Comparison of ENCODE assay signal across 27 cellular contexts in the genomic region with DNA sequence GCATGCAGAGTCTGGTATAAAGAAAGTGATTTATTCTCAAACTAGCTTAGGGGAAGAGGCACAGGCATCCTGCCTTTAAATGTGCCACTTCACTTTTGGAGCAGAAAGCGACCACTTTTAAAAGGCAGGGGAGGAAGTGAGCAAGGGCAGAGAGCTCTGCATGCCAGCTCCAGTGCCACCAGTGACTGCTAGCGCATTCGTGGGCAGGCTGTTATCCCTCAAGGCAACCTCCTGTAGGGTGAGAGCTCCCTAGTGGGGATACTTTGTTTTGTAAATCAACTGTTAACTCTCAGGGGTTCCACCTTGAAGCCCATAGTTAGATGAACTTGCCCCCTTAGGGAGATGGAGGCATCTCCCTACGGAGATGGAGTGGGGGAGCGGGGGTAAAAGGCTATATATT.
"Had no signal": no experiment of that assay in that cellular context is flagged by ENCODE, and none has a peak within 500 bp of the region (broad histone marks: within the 10 kb centered on the region; RNA-seq: fewer than 3 reads in every experiment).

No MANE protein-coding gene starts in this region.

- H3K36me3 Mint-ChIP-seq: activated naive CD4-positive, alpha-beta T cell treated with anti-CD3 and anti-CD28 coated beads, Interleukin-2, amount 10 ng/mL, durations not matched to agents 7 days and 5 days; activated naive CD8-positive, alpha-beta T cell treated with anti-CD3 and anti-CD28 coated beads, Interleukin-2, amount 10 ng/mL, durations not matched to agents 7 days and 5 days; brain; naive B cell; stimulated activated naive B cell treated with anti-CD40 and anti-IgM and Interleukin-4, amounts not matched to agents 10 μg/mL and 1 μg/mL and 100 μg/mL, for 72 hours had no signal

- ATAC-seq: stimulated activated naive B cell treated with anti-CD40 and anti-IgM and Interleukin-4, amounts not matched to agents 10 μg/mL and 1 μg/mL and 100 μg/mL, for 72 hours had no signal

- H3K27me3 ChIP-seq: ascending aorta, colonic mucosa, left lung, ovary, stomach, thyroid gland, upper lobe of left lung, vagina had no signal

- DNase-seq: activated CD4-positive, alpha-beta memory T cell treated with anti-CD3 and anti-CD28 coated beads, Interleukin-2, amount 10 ng/mL, durations not matched to agents 7 days and 5 days; activated CD4-positive, alpha-beta T cell treated with anti-CD3 and anti-CD28 coated beads for 1 hour; activated CD4-positive, alpha-beta T cell treated with anti-CD3 and anti-CD28 coated beads, Interleukin-2, amount 10 ng/mL, durations not matched to agents 7 days and 5 days; activated CD8-positive, alpha-beta memory T cell treated with anti-CD3 and anti-CD28 coated beads, Interleukin-2, amount 50 U/mL, for 48 hours; activated gamma-delta T cell; activated naive CD4-positive, alpha-beta T cell treated with anti-CD3 and anti-CD28 coated beads, Interleukin-2, amount 10 ng/mL, durations not matched to agents 7 days and 5 days; activated naive CD8-positive, alpha-beta T cell treated with anti-CD3 and anti-CD28 coated beads, Interleukin-2, amount 10 ng/mL, durations not matched to agents 7 days and 5 days; activated T-cell treated with anti-CD3 and anti-CD28 coated beads, Interleukin-2, amount 50 U/mL, for 24 hours; cerebellar nuclear complex; effector CD8-positive, alpha-beta T cell; naive B cell; stimulated activated CD4-positive, alpha-beta T cell treated with anti-CD3 and anti-CD28 coated beads, Interleukin-1b, Interleukin-23, amount 100 ng/mL, for 48 hours; stimulated activated naive B cell treated with anti-CD40 and anti-IgM and Interleukin-4, amounts not matched to agents 10 μg/mL and 1 μg/mL and 100 μg/mL, for 72 hours; T-helper 2 cell had no signal

- H3K27ac Mint-ChIP-seq: activated CD4-positive, alpha-beta memory T cell treated with anti-CD3 and anti-CD28 coated beads, Interleukin-2, amount 10 ng/mL, durations not matched to agents 7 days and 5 days; activated CD4-positive, alpha-beta T cell treated with anti-CD3 and anti-CD28 coated beads, Interleukin-2, amount 10 ng/mL, durations not matched to agents 7 days and 5 days; activated naive CD4-positive, alpha-beta T cell treated with anti-CD3 and anti-CD28 coated beads, Interleukin-2, amount 10 ng/mL, durations not matched to agents 7 days and 5 days; activated naive CD8-positive, alpha-beta T cell treated with anti-CD3 and anti-CD28 coated beads, Interleukin-2, amount 10 ng/mL, durations not matched to agents 7 days and 5 days; activated T-cell treated with anti-CD3 and anti-CD28 coated beads, Interleukin-2, amount 50 U/mL, for 24 hours; brain; progenitor cell of endocrine pancreas; stimulated activated naive B cell treated with anti-CD40 and anti-IgM and Interleukin-4, amounts not matched to agents 10 μg/mL and 1 μg/mL and 100 μg/mL, for 72 hours had no signal

- H3K4me1 ChIP-seq: ascending aorta, colonic mucosa, left lung, stomach, vagina had no signal

- H3K36me3 ChIP-seq: ascending aorta, cardiac muscle cell, colonic mucosa, gastroesophageal sphincter, left lung, ovary, stomach, thyroid gland, upper lobe of left lung, vagina had no signal

- H3K27ac ChIP-seq: ascending aorta, cardiac muscle cell, colonic mucosa, gastroesophageal sphincter, left lung, ovary, skin epidermis, stomach, thyroid gland, upper lobe of left lung, vagina had no signal

- H3K9me3 Mint-ChIP-seq: activated CD4-positive, alpha-beta memory T cell treated with anti-CD3 and anti-CD28 coated beads, Interleukin-2, amount 10 ng/mL, durations not matched to agents 7 days and 5 days; activated CD4-positive, alpha-beta T cell treated with anti-CD3 and anti-CD28 coated beads, Interleukin-2, amount 10 ng/mL, durations not matched to agents 7 days and 5 days; activated naive CD4-positive, alpha-beta T cell treated with anti-CD3 and anti-CD28 coated beads, Interleukin-2, amount 10 ng/mL, durations not matched to agents 7 days and 5 days; activated naive CD8-positive, alpha-beta T cell treated with anti-CD3 and anti-CD28 coated beads, Interleukin-2, amount 10 ng/mL, durations not matched to agents 7 days and 5 days; activated T-cell treated with anti-CD3 and anti-CD28 coated beads, Interleukin-2, amount 50 U/mL, for 24 hours had no signal

- H3K4me3 Mint-ChIP-seq: activated CD4-positive, alpha-beta memory T cell treated with anti-CD3 and anti-CD28 coated beads, Interleukin-2, amount 10 ng/mL, durations not matched to agents 7 days and 5 days; activated CD4-positive, alpha-beta T cell treated with anti-CD3 and anti-CD28 coated beads, Interleukin-2, amount 10 ng/mL, durations not matched to agents 7 days and 5 days; activated naive CD4-positive, alpha-beta T cell treated with anti-CD3 and anti-CD28 coated beads, Interleukin-2, amount 10 ng/mL, durations not matched to agents 7 days and 5 days; activated naive CD8-positive, alpha-beta T cell treated with anti-CD3 and anti-CD28 coated beads, Interleukin-2, amount 10 ng/mL, durations not matched to agents 7 days and 5 days; activated T-cell treated with anti-CD3 and anti-CD28 coated beads, Interleukin-2, amount 50 U/mL, for 24 hours; brain; naive B cell; stimulated activated naive B cell treated with anti-CD40 and anti-IgM and Interleukin-4, amounts not matched to agents 10 μg/mL and 1 μg/mL and 100 μg/mL, for 72 hours had no signal

- H3K9me3 ChIP-seq: ascending aorta, colonic mucosa, gastroesophageal sphincter, left lung, ovary, stomach, thyroid gland, upper lobe of left lung, vagina had no signal

- H3K4me3 ChIP-seq: ascending aorta, cardiac muscle cell, colonic mucosa, gastroesophageal sphincter, left lung, ovary, skin epidermis, stomach, thyroid gland, upper lobe of left lung, vagina had no signal

- H3K4me1 Mint-ChIP-seq: activated CD4-positive, alpha-beta memory T cell treated with anti-CD3 and anti-CD28 coated beads, Interleukin-2, amount 10 ng/mL, durations not matched to agents 7 days and 5 days; activated CD4-positive, alpha-beta T cell treated with anti-CD3 and anti-CD28 coated beads, Interleukin-2, amount 10 ng/mL, durations not matched to agents 7 days and 5 days; activated naive CD4-positive, alpha-beta T cell treated with anti-CD3 and anti-CD28 coated beads, Interleukin-2, amount 10 ng/mL, durations not matched to agents 7 days and 5 days; activated naive CD8-positive, alpha-beta T cell treated with anti-CD3 and anti-CD28 coated beads, Interleukin-2, amount 10 ng/mL, durations not matched to agents 7 days and 5 days; brain had no signal

- H3K27me3 Mint-ChIP-seq: brain had no signal
